ENCODE assay signal across 8 cellular contexts in genomic region chr2:160252278-160252887, GRCh38. TPM values are rescaled to one million over a fixed set of nuclear protein-coding genes. Genes with fewer than 3 reads are reported as not detected.
DNase-seq lines count a peak whose midpoint lies in the region; ATAC-seq and TF ChIP-seq lines count a peak whose summit lies in the region.

No MANE protein-coding gene starts in this region.

- peaks cover 73% of the 10 kb centered on the region for H3K4me1 Mint-ChIP-seq in chondrocyte (ENCODE audit: low read depth)
- peaks cover 35% of the 10 kb centered on the region for H3K4me1 Mint-ChIP-seq in mesothelial cell of epicardium
- H3K4me1 Mint-ChIP-seq in T-helper 2 cell treated with Interferon-gamma antibody and Interleukin-4, amounts not matched to agents 5 μg/mL and 100 μg/mL, for 36 hours (ENCODE audit: low read depth) = no peaks in the 10 kb centered on the region

- DNase-seq in NOMO-1 (lab: John Stamatoyannopoulos, UW; ENCODE audit: unreplicated experiment in 2 of 2) (peak; percentile 23 to 64), NOMO-1 treated with dmso at 0.1 percent for 144 hours (lab: John Stamatoyannopoulos, UW; ENCODE audit: unreplicated experiment) (no peak), NCI-H345 (lab: John Stamatoyannopoulos, UW) (peak; percentile 11), chondrocyte (ENCODE audit: low spot score) (no peak), mesothelial cell of epicardium (ENCODE audit: low spot score in 2 of 2, unreplicated experiment in 2 of 2) (no peak)
- DNase-seq in activated naive CD4-positive, alpha-beta T cell treated with anti-CD3 and anti-CD28 coated beads, Interleukin-2, amount 50 U/mL, for 72 hours (ENCODE audit: low spot score in 2 of 2) = no peak
- DNase-seq in T-helper 2 cell treated with Interferon-gamma antibody and Interleukin-4, amounts not matched to agents 5 μg/mL and 100 μg/mL, for 36 hours (ENCODE audit: low spot score) = no peak

- H3K36me3 Mint-ChIP-seq in chondrocyte (ENCODE audit: low read depth) (no peaks in the 10 kb centered on the region), mesothelial cell of epicardium (no peaks in the 10 kb centered on the region)
- no peaks in the 10 kb centered on the region for H3K36me3 Mint-ChIP-seq in activated naive CD4-positive, alpha-beta T cell treated with anti-CD3 and anti-CD28 coated beads, Interleukin-2, amount 50 U/mL, for 72 hours
- no peaks in the 10 kb centered on the region for H3K36me3 Mint-ChIP-seq in T-helper 2 cell treated with Interferon-gamma antibody and Interleukin-4, amounts not matched to agents 5 μg/mL and 100 μg/mL, for 36 hours (ENCODE audit: low read depth)

- peak; percentile 93 for TF ChIP-seq CTCF in chondrocyte (IDR thresholded peaks at IDR 0.05)
- peak; percentile 79 for TF ChIP-seq CTCF in mesothelial cell of epicardium (IDR thresholded peaks at IDR 0.05; ENCODE audit: unreplicated experiment)

- H3K9me3 Mint-ChIP-seq in chondrocyte (ENCODE audit: low read depth) (peaks cover 7% of the 10 kb centered on the region), mesothelial cell of epicardium (no peaks in the 10 kb centered on the region)
- H3K9me3 Mint-ChIP-seq in activated naive CD4-positive, alpha-beta T cell treated with anti-CD3 and anti-CD28 coated beads, Interleukin-2, amount 50 U/mL, for 72 hours = no peaks in the 10 kb centered on the region
- H3K9me3 Mint-ChIP-seq in T-helper 2 cell treated with Interferon-gamma antibody and Interleukin-4, amounts not matched to agents 5 μg/mL and 100 μg/mL, for 36 hours = no peaks in the 10 kb centered on the region

- ATAC-seq in activated naive CD4-positive, alpha-beta T cell treated with anti-CD3 and anti-CD28 coated beads, Interleukin-2, amount 50 U/mL, for 72 hours = no peak
- no peak for ATAC-seq in GM21423 (IDR thresholded peaks at IDR 0.05; ENCODE audit: unreplicated experiment)

- H3K4me3 Mint-ChIP-seq in chondrocyte (ENCODE audit: unreplicated experiment) (peak overlapping the region; percentile 47), mesothelial cell of epicardium (no peak overlapping the region)
- H3K4me3 Mint-ChIP-seq in T-helper 2 cell treated with Interferon-gamma antibody and Interleukin-4, amounts not matched to agents 5 μg/mL and 100 μg/mL, for 36 hours = no peak overlapping the region

- H3K27ac Mint-ChIP-seq in chondrocyte (ENCODE audit: unreplicated experiment) (peak overlapping the region; percentile 38), mesothelial cell of epicardium (no peak overlapping the region)
- H3K27ac Mint-ChIP-seq in activated naive CD4-positive, alpha-beta T cell treated with anti-CD3 and anti-CD28 coated beads, Interleukin-2, amount 50 U/mL, for 72 hours = no peak overlapping the region
- H3K27ac Mint-ChIP-seq in T-helper 2 cell treated with Interferon-gamma antibody and Interleukin-4, amounts not matched to agents 5 μg/mL and 100 μg/mL, for 36 hours = no peak overlapping the region

- H3K27me3 Mint-ChIP-seq in chondrocyte (ENCODE audit: low read depth) (no peaks in the 10 kb centered on the region), mesothelial cell of epicardium (ENCODE audit: low read depth) (no peaks in the 10 kb centered on the region)
- H3K27me3 Mint-ChIP-seq in T-helper 2 cell treated with Interferon-gamma antibody and Interleukin-4, amounts not matched to agents 5 μg/mL and 100 μg/mL, for 36 hours (ENCODE audit: low read depth) = peaks cover 10% of the 10 kb centered on the region

RNA-seq across cellular contexts. Expression of gene ITGB6, which starts 52.3 kb away (rescaled TPM):
- 2.0 to 2.3 TPM (median 2.2 TPM) in 3 replicates for total RNA-seq in chondrocyte
- 13.1 to 14.9 TPM (median 14.3 TPM) in 3 replicates for total RNA-seq in mesothelial cell of epicardium
- not detected for total RNA-seq in activated naive CD4-positive, alpha-beta T cell treated with anti-CD3 and anti-CD28 coated beads, Interleukin-2, amount 50 U/mL, for 72 hours

Comparison
In these comparisons a context has a peak if more than half of its experiments do, and no peak if none do; other contexts are left out.
1. DNase-seq: peak in NOMO-1 (2 of 2) and NCI-H345 (single experiment); none in NOMO-1 treated with dmso at 0.1 percent for 144 hours (single experiment), chondrocyte (single experiment), mesothelial cell of epicardium (0 of 2), activated naive CD4-positive, alpha-beta T cell treated with anti-CD3 and anti-CD28 coated beads, Interleukin-2, amount 50 U/mL, for 72 hours (0 of 2) and T-helper 2 cell treated with Interferon-gamma antibody and Interleukin-4, amounts not matched to agents 5 μg/mL and 100 μg/mL, for 36 hours (single experiment).